ENCODE assay signal across 8 cellular contexts in the genomic region with DNA sequence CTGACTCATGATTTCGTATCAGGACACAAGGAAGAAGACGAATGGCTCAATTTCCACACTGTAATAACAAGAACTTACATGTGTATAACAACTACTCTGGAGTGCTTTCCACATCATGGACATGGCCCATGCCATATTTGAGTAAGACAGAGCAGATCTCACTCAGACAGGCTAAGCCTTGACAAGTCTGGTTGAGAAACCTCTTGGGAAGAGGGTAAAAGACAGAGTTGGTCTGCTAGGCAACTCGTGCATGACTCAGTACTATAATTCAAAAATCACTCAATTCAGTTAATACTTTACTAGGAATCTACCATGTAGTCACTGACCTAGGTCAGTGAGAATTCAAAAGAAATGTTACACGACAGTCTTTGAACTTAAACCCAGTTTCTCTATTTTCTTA. TPM values are rescaled to one million over a fixed set of nuclear protein-coding genes. Genes with fewer than 3 reads are reported as not detected.
DNase-seq lines count a peak whose midpoint lies in the region; ATAC-seq and TF ChIP-seq lines count a peak whose summit lies in the region.

No MANE protein-coding gene starts in this region.

- CTCF ChIA-PET in OCI-LY7 (lab: Charles Lee; ENCODE audit: unreplicated experiment): no interaction called here

- H3K27me3 ChIP-seq in fibroblast of lung (ENCODE audit: control insufficient read depth, insufficient read depth, low read length): no peaks in the 10 kb centered on the region

- H3K4me2 ChIP-seq in fibroblast of lung (ENCODE audit: extremely low read depth, insufficient read depth, low read length) (peak overlapping the region; percentile 32), OCI-LY7 (ENCODE audit: low read length) (no peak overlapping the region)

- H3K9ac ChIP-seq in fibroblast of lung (ENCODE audit: insufficient read depth, low read length): no peak overlapping the region

- H3K4me1 ChIP-seq in fibroblast of lung (ENCODE audit: control insufficient read depth, extremely low read depth, insufficient read depth, low read length) (peaks cover 13% of the 10 kb centered on the region), OCI-LY7 (ENCODE audit: insufficient read depth, low read length, poor library complexity, severe bottlenecking) (no peaks in the 10 kb centered on the region)

- H4K20me1 ChIP-seq in fibroblast of lung (ENCODE audit: control insufficient read depth, extremely low read depth, insufficient read depth, low read length): no peaks in the 10 kb centered on the region
- no peaks in the 10 kb centered on the region for H4K20me1 ChIP-seq in OCI-LY7 (ENCODE audit: insufficient read depth, low read length)

- H3K9me3 ChIP-seq in fibroblast of lung (ENCODE audit: control insufficient read depth, insufficient read depth, low read depth, low read length) (no peaks in the 10 kb centered on the region), OCI-LY7 (ENCODE audit: low read length) (no peaks in the 10 kb centered on the region)

- ATAC-seq in GM21390 (IDR thresholded peaks at IDR 0.05; ENCODE audit: unreplicated experiment) (peak; percentile 88), HG03378 (IDR thresholded peaks at IDR 0.05; ENCODE audit: unreplicated experiment) (peak; percentile 98), omental fat pad (ENCODE audit: low FRiP score) (no peak), Right ventricle myocardium inferior (no peak)

- DNase-seq in EH (ENCODE audit: low read depth): peak; percentile 24
- peak; percentile 49 to 92 for DNase-seq in fibroblast of lung (ENCODE audit: low read depth in 2 of 2)
- no peak for DNase-seq in omental fat pad (ENCODE audit: low spot score)
- no peak for DNase-seq in OCI-LY7 (ENCODE audit: low spot score)
- no peak for DNase-seq in NCI-H2107 treated with DMSO at 0.1 percent for 48 hours (lab: John Stamatoyannopoulos, UW; ENCODE audit: unreplicated experiment)
- DNase-seq in Right ventricle myocardium inferior (ENCODE audit: missing footprints): no peak

- H3K27ac ChIP-seq in fibroblast of lung (ENCODE audit: insufficient read depth, low read length): peak overlapping the region; percentile 71
- H3K27ac ChIP-seq in OCI-LY7 (ENCODE audit: low read depth, low read length, poor library complexity, severe bottlenecking): no peak overlapping the region

- H3K79me2 ChIP-seq in fibroblast of lung (ENCODE audit: control insufficient read depth, insufficient read depth, low read length) (no peaks in the 10 kb centered on the region), OCI-LY7 (ENCODE audit: insufficient read depth, low read depth, low read length) (no peaks in the 10 kb centered on the region)

- H2AFZ ChIP-seq in fibroblast of lung (ENCODE audit: low read length): no peak overlapping the region
- H2AFZ ChIP-seq in OCI-LY7 (ENCODE audit: low read length): no peak overlapping the region

- no peaks in the 10 kb centered on the region for H3K9me2 ChIP-seq in OCI-LY7 (ENCODE audit: insufficient read depth, low read length)

- H3K36me3 ChIP-seq in fibroblast of lung (ENCODE audit: control insufficient read depth, insufficient read depth, low read length) (no peaks in the 10 kb centered on the region), OCI-LY7 (ENCODE audit: insufficient read depth, low read length) (peaks cover 9% of the 10 kb centered on the region; the same call in 1 of the 2 replicates)

- POLR2A ChIA-PET in OCI-LY7 (lab: Charles Lee): no interaction called here

- intact Hi-C loops in OCI-LY7 (cut with micrococcal nuclease; ENCODE audit: unreplicated experiment) (no loop called here), Right ventricle myocardium inferior (cut with DNase I) (no loop called here)

- TF ChIP-seq CTCF in fibroblast of lung (conservative IDR thresholded peaks at IDR 0.05 in 1 of 2, IDR thresholded peaks at IDR 0.05 in 1 of 2; ENCODE audit: low read depth in 1 of 2, low read length in 2 of 2) (no peak), omental fat pad (IDR thresholded peaks at IDR 0.05) (no peak), OCI-LY7 (conservative IDR thresholded peaks at IDR 0.05; ENCODE audit: low read length) (no peak)

- no peak overlapping the region for H3K4me3 ChIP-seq in fibroblast of lung (replicated peaks in 1 of 4; ENCODE audit: control extremely low read depth in 1 of 4, insufficient read depth in 1 of 4, low read depth in 3 of 4, low read length in 4 of 4)
- no peak overlapping the region for H3K4me3 ChIP-seq in OCI-LY7 (ENCODE audit: low read depth, low read length, poor library complexity, severe bottlenecking)

- BruUV-seq in OCI-LY7 (replicated peaks; lab: Mats Ljungman, UMichigan): no TSS peak

RNA-seq across cellular contexts. Expression of a gene that starts 5.7 kb away (rescaled TPM):
- total RNA-seq in fibroblast of lung (9.1 and 9.8 TPM in 2 replicates), omental fat pad (10 to 100 TPM in 1 of 4 donors, 1 to 10 TPM in 3; 2.8 to 21.6 (median 4.2) TPM), OCI-LY7 (2022) (not detected in 2 replicates), Right ventricle myocardium inferior (4.6 TPM)
- polyA plus RNA-seq in fibroblast of lung: 5.2 and 10.2 TPM in 2 replicates
- polyA plus RNA-seq in fibroblast of lung (2012): 3.7 and 7.8 TPM in 2 replicates
- 4.4 and 14.9 TPM in 2 replicates for polyA minus RNA-seq in fibroblast of lung (ENCODE audit: low replicate concordance)
- total RNA-seq in OCI-LY7 (2014; rRNA removed; shearing (Covaris generic)): 0.28 and 0.49 TPM in 2 replicates

RNA-seq across cellular contexts. Expression of a gene that starts 38.8 kb away (rescaled TPM):
- total RNA-seq in fibroblast of lung (22.6 and 28.2 TPM in 2 replicates), omental fat pad (10 to 100 TPM; 32.2 to 59.4 (median 46.5) TPM), OCI-LY7 (2022) (30.6 and 34.5 TPM in 2 replicates), Right ventricle myocardium inferior (24.1 TPM)
- 15.8 and 16.2 TPM in 2 replicates for polyA plus RNA-seq in fibroblast of lung
- polyA plus RNA-seq in fibroblast of lung (2012): 12.9 and 13.9 TPM in 2 replicates
- polyA minus RNA-seq in fibroblast of lung (ENCODE audit: low replicate concordance): 3.9 and 7.8 TPM in 2 replicates
- 26.5 and 35.9 TPM in 2 replicates for total RNA-seq in OCI-LY7 (2014; rRNA removed; shearing (Covaris generic))

RNA-seq across cellular contexts. Expression of a gene that starts 43.6 kb away (rescaled TPM):
- 9.5 and 24.8 TPM in 2 replicates for total RNA-seq in fibroblast of lung
- 10.5 and 28.2 TPM in 2 replicates for polyA plus RNA-seq in fibroblast of lung
- polyA plus RNA-seq in fibroblast of lung (2012): 12.8 and 34.0 TPM in 2 replicates
- 2.3 and 2.4 TPM in 2 replicates for polyA minus RNA-seq in fibroblast of lung (ENCODE audit: low replicate concordance)
- 10 to 100 TPM in 1 of 4 donors, 1 to 10 TPM in 3; 4.2 to 13.2 (median 7.3) TPM for total RNA-seq in omental fat pad
- 66.5 and 70.8 TPM in 2 replicates for total RNA-seq in OCI-LY7 (2014; rRNA removed; shearing (Covaris generic))
- total RNA-seq in OCI-LY7 (2022): 94.9 and 123 TPM in 2 replicates
- 7.1 TPM for total RNA-seq in Right ventricle myocardium inferior

Comparison
In these comparisons a context has a peak if more than half of its experiments do, and no peak if none do; other contexts are left out.
1. DNase-seq: peak in EH (single experiment) and fibroblast of lung (2 of 2); none in omental fat pad (single experiment), OCI-LY7 (single experiment), NCI-H2107 treated with DMSO at 0.1 percent for 48 hours (single experiment) and Right ventricle myocardium inferior (single experiment).
2. ATAC-seq: peak in GM21390 (single experiment) and HG03378 (single experiment); none in omental fat pad (single experiment) and Right ventricle myocardium inferior (single experiment).